In genomic region chr17:78129385-78130079, GRCh38 we compare ENCODE assay signal across 8 cellular contexts.
DNase-seq lines count a peak whose midpoint lies in the region; ATAC-seq and TF ChIP-seq lines count a peak whose summit lies in the region.

No MANE protein-coding gene starts in this region.

- H3K4me3 ChIP-seq in MM.1S (ENCODE audit: low read length) (peak overlapping the region; percentile 74; the same call in 1 of the 2 replicates), muscle layer of duodenum (ENCODE audit: low read depth in 1 of 2, low read length in 2 of 2) (peak overlapping the region; percentile 16 to 77)

- H2AFZ ChIP-seq in MM.1S (ENCODE audit: low read length): no peak overlapping the region

- no peaks in the 10 kb centered on the region for H3K9me3 Mint-ChIP-seq in activated naive CD8-positive, alpha-beta T cell treated with anti-CD3 and anti-CD28 coated beads, Interleukin-2, amount 50 U/mL, for 24 hours

- H3K9me2 ChIP-seq in MM.1S (replicated peaks; ENCODE audit: insufficient read depth, low read length): no peaks in the 10 kb centered on the region

- no peaks in the 10 kb centered on the region for H3K27me3 Mint-ChIP-seq in activated naive CD8-positive, alpha-beta T cell treated with anti-CD3 and anti-CD28 coated beads, Interleukin-2, amount 50 U/mL, for 24 hours

- H3F3A ChIP-seq in MM.1S (ENCODE audit: insufficient read depth, low read length): peaks cover 28% of the 10 kb centered on the region

- no peaks in the 10 kb centered on the region for H3K9me3 ChIP-seq in MM.1S (replicated peaks; ENCODE audit: insufficient read depth, low read length)
- H3K9me3 ChIP-seq in muscle layer of duodenum (ENCODE audit: control insufficient read depth in 1 of 2, low read length in 2 of 2): no peaks in the 10 kb centered on the region

- H3K4me1 ChIP-seq in MM.1S (ENCODE audit: low read length) (peaks cover 47% of the 10 kb centered on the region), muscle layer of duodenum (ENCODE audit: control insufficient read depth in 1 of 2, insufficient read depth in 2 of 2, low read length in 2 of 2) (peaks cover 10 to 72% of the 10 kb centered on the region in 2 donors)

- H3K36me3 ChIP-seq in MM.1S (replicated peaks; ENCODE audit: insufficient read depth, low read length) (peaks cover 4% of the 10 kb centered on the region), muscle layer of duodenum (ENCODE audit: control insufficient read depth in 1 of 2, insufficient read depth in 2 of 2, low read length in 2 of 2) (no peaks in the 10 kb centered on the region)

- no peaks in the 10 kb centered on the region for H4K20me1 ChIP-seq in MM.1S (ENCODE audit: insufficient read depth, low read length)

- peaks cover 82% of the 10 kb centered on the region for H3K79me2 ChIP-seq in MM.1S (ENCODE audit: low read length)

- ATAC-seq in activated naive CD8-positive, alpha-beta T cell treated with anti-CD3 and anti-CD28 coated beads, Interleukin-2, amount 50 U/mL, for 24 hours: no peak
- ATAC-seq in HG03439 (IDR thresholded peaks at IDR 0.05; ENCODE audit: unreplicated experiment): no peak
- no peak for ATAC-seq in GM19324 (IDR thresholded peaks at IDR 0.05; ENCODE audit: low FRiP score, unreplicated experiment)
- no peak for ATAC-seq in GM18867 (IDR thresholded peaks at IDR 0.05; ENCODE audit: unreplicated experiment)

- DNase-seq in MM.1S (peak; percentile 66), NCI-H1436 treated with DMSO at 0.1 percent for 48 hours (lab: John Stamatoyannopoulos, UW) (no peak)
- peak; percentile 53 for DNase-seq in activated naive CD8-positive, alpha-beta T cell treated with anti-CD3 and anti-CD28 coated beads, Interleukin-2, amount 50 U/mL, for 24 hours

- H3K4me2 ChIP-seq in MM.1S (ENCODE audit: low read depth, low read length): peak overlapping the region; percentile 97

- peak overlapping the region; percentile 97 for H3K27ac ChIP-seq in C4-2B
- H3K27ac ChIP-seq in MM.1S (ENCODE audit: low read length): peak overlapping the region; percentile 83
- H3K27ac ChIP-seq in muscle layer of duodenum (ENCODE audit: low read length): peak overlapping the region; percentile 31

- peak overlapping the region; percentile 95 for H3K27ac Mint-ChIP-seq in activated naive CD8-positive, alpha-beta T cell treated with anti-CD3 and anti-CD28 coated beads, Interleukin-2, amount 50 U/mL, for 24 hours

- TF ChIP-seq CTCF in C4-2B (conservative IDR thresholded peaks at IDR 0.05) (no peak), MM.1S (IDR thresholded peaks at IDR 0.05; ENCODE audit: low read length) (no peak)

- peak overlapping the region; percentile 95 for H3K4me3 Mint-ChIP-seq in activated naive CD8-positive, alpha-beta T cell treated with anti-CD3 and anti-CD28 coated beads, Interleukin-2, amount 50 U/mL, for 24 hours

- H3K36me3 Mint-ChIP-seq in activated naive CD8-positive, alpha-beta T cell treated with anti-CD3 and anti-CD28 coated beads, Interleukin-2, amount 50 U/mL, for 24 hours (ENCODE audit: low read depth): peaks cover 24% of the 10 kb centered on the region

- peaks cover 57% of the 10 kb centered on the region for H3K4me1 Mint-ChIP-seq in activated naive CD8-positive, alpha-beta T cell treated with anti-CD3 and anti-CD28 coated beads, Interleukin-2, amount 50 U/mL, for 24 hours

- no peaks in the 10 kb centered on the region for H3K27me3 ChIP-seq in MM.1S (replicated peaks; ENCODE audit: insufficient read depth, low read length)
- H3K27me3 ChIP-seq in muscle layer of duodenum (ENCODE audit: low read depth, low read length): no peaks in the 10 kb centered on the region

- peak overlapping the region; percentile 93; the same call in 1 of the 2 replicates for H3K9ac ChIP-seq in MM.1S (ENCODE audit: low read length)

Comparison
In these comparisons a context has a peak if more than half of its experiments do, and no peak if none do; other contexts are left out.
1. H3K27ac ChIP-seq: peak in every context shown above with its lines; median percentile 97 in C4-2B; 83 in MM.1S; 31 in muscle layer of duodenum.